In genomic region chr1:16905856-16906702, GRCh38 we compare ENCODE assay signal across 8 cellular contexts. TPM values are rescaled to one million over a fixed set of nuclear protein-coding genes. Genes with fewer than 3 reads are reported as not detected.
DNase-seq lines count a peak whose midpoint lies in the region; TF ChIP-seq lines count a peak whose summit lies in the region.

No MANE protein-coding gene starts in this region.

- H3K27me3 Mint-ChIP-seq in Calu3 (ENCODE audit: unreplicated experiment) = no peaks in the 10 kb centered on the region

- peak overlapping the region; percentile 37 for H3K4me2 ChIP-seq in Karpas-422 (ENCODE audit: low read depth, low read length, poor library complexity, severe bottlenecking)
- H3K4me2 ChIP-seq in parathyroid adenoma (ENCODE audit: low read length) = peak overlapping the region; percentile 55

- no peaks in the 10 kb centered on the region for H4K20me1 ChIP-seq in Karpas-422 (ENCODE audit: insufficient read depth, low read depth, low read length)

- H3K27me3 ChIP-seq in Karpas-422 (ENCODE audit: low read length) = no peaks in the 10 kb centered on the region
- H3K27me3 ChIP-seq in parathyroid adenoma (ENCODE audit: control insufficient read depth, insufficient read depth, low read length) = no peaks in the 10 kb centered on the region

- H3K4me1 Mint-ChIP-seq in Calu3 (ENCODE audit: low read depth, unreplicated experiment) = no peaks in the 10 kb centered on the region

- H3K9ac ChIP-seq in Karpas-422 (ENCODE audit: low read length) (peak overlapping the region; percentile 20), parathyroid adenoma (no peak overlapping the region)

- no peaks in the 10 kb centered on the region for H3K79me2 ChIP-seq in Karpas-422 (ENCODE audit: low read length)
- H3K79me2 ChIP-seq in parathyroid adenoma = no peaks in the 10 kb centered on the region

- H3K27ac ChIP-seq in Karpas-422 (ENCODE audit: low read length) (peak overlapping the region; percentile 87), parathyroid adenoma (peak overlapping the region; percentile 99)

- H3K9me2 ChIP-seq in Karpas-422 (replicated peaks; ENCODE audit: insufficient read depth, low read length) = no peaks in the 10 kb centered on the region

- no TSS peak for BruUV-seq in Calu3 (replicated peaks; lab: Mats Ljungman, UMichigan)

- H3K4me3 Mint-ChIP-seq in Calu3 (ENCODE audit: low read depth, unreplicated experiment) = no peak overlapping the region

- H2AFZ ChIP-seq in Karpas-422 (ENCODE audit: low read length) = no peak overlapping the region
- H2AFZ ChIP-seq in parathyroid adenoma = no peak overlapping the region

- H3K36me3 ChIP-seq in Karpas-422 (ENCODE audit: insufficient read depth, low read length) (no peaks in the 10 kb centered on the region), parathyroid adenoma (ENCODE audit: control insufficient read depth, insufficient read depth, low read length) (peaks cover 3% of the 10 kb centered on the region)

- DNase-seq in CD1c-positive myeloid dendritic cell (ENCODE audit: extremely low spot score) = peak; percentile 15
- DNase-seq in Karpas-422 = no peak
- DNase-seq in choroid plexus epithelial cell (ENCODE audit: low read depth) = peak; percentile 37
- no peak for DNase-seq in SKM-1 treated with dmso at 0.1 percent for 144 hours (lab: John Stamatoyannopoulos, UW; ENCODE audit: unreplicated experiment)
- no peak for DNase-seq in NOMO-1 treated with dmso at 0.1 percent for 144 hours (lab: John Stamatoyannopoulos, UW; ENCODE audit: unreplicated experiment)
- DNase-seq in NCI-H1092 (lab: John Stamatoyannopoulos, UW) = no peak
- no peak for DNase-seq in Calu3

- TF ChIP-seq CTCF in choroid plexus epithelial cell (conservative IDR thresholded peaks at IDR 0.05; ENCODE audit: low read depth, low read length) (no peak), parathyroid adenoma (IDR thresholded peaks at IDR 0.05) (no peak), Calu3 (IDR thresholded peaks at IDR 0.05; ENCODE audit: unreplicated experiment) (no peak)

- peaks cover 7% of the 10 kb centered on the region for H3K36me3 Mint-ChIP-seq in Calu3 (ENCODE audit: insufficient read depth, unreplicated experiment)

- H3K27ac Mint-ChIP-seq in Calu3 (ENCODE audit: unreplicated experiment) = no peak overlapping the region

- CTCF ChIA-PET in Calu3 (lab: Charles Lee) = no interaction called here

- intact Hi-C loops in Calu3 (cut with micrococcal nuclease; ENCODE audit: unreplicated experiment) = no loop called here

- peaks cover 3% of the 10 kb centered on the region; the same call in 1 of the 2 replicates for H3K9me3 ChIP-seq in Karpas-422 (ENCODE audit: low read length)
- H3K9me3 ChIP-seq in parathyroid adenoma (ENCODE audit: control insufficient read depth, low read length) = no peaks in the 10 kb centered on the region

- H3K4me1 ChIP-seq in Karpas-422 (ENCODE audit: low read length) (peaks cover 38% of the 10 kb centered on the region), parathyroid adenoma (no peaks in the 10 kb centered on the region)

- H3K9me3 Mint-ChIP-seq in Calu3 (ENCODE audit: low read depth, unreplicated experiment) = no peaks in the 10 kb centered on the region

- H3K4me3 ChIP-seq in Karpas-422 (ENCODE audit: low read length) (peak overlapping the region; percentile 3; the same call in 1 of the 2 replicates), choroid plexus epithelial cell (ENCODE audit: low read depth, low read length) (no peak overlapping the region), parathyroid adenoma (ENCODE audit: low read depth, low read length) (peak overlapping the region; percentile 99)

RNA-seq across cellular contexts. Expression of gene RNU1-2, which starts 10.3 kb away (rescaled TPM):
- under 0.01 TPM in 2 replicates for total RNA-seq in Karpas-422 (2014; rRNA removed; shearing (Covaris generic); ENCODE audit: low replicate concordance)
- total RNA-seq in Calu3 (2022) = 1,678 and 1,905 TPM in 2 replicates

RNA-seq across cellular contexts. Expression of gene CROCC, which starts 15.7 kb away (rescaled TPM):
- 12.1 and 29.1 TPM in 2 replicates for total RNA-seq in Karpas-422 (2014; rRNA removed; shearing (Covaris generic); ENCODE audit: low replicate concordance)
- 11.7 and 12.0 TPM in 2 replicates for total RNA-seq in Calu3 (2022)

Comparison
In these comparisons a context has a peak if more than half of its experiments do, and no peak if none do; other contexts are left out.
1. DNase-seq: peak in CD1c-positive myeloid dendritic cell (single experiment) and choroid plexus epithelial cell (single experiment); none in Karpas-422 (single experiment), SKM-1 treated with dmso at 0.1 percent for 144 hours (single experiment), NOMO-1 treated with dmso at 0.1 percent for 144 hours (single experiment), NCI-H1092 (single experiment) and Calu3 (single experiment).
2. RNA of gene RNU1-2, which starts 10.3 kb away (total RNA-seq): 1,678 to 1,905 TPM in Calu3; under 0.01 TPM in Karpas-422; every median in the first group is over 1,000 times any median in the second.